1 cellular context compared by ENCODE assay signal in genomic region chr6:136599324-136600011, GRCh38.
TF ChIP-seq lines count a peak whose summit lies in the region.

No MANE protein-coding gene starts in this region.

TF ChIP-seq in IMR-90, 13 proteins besides CTCF, POLR2A, EP300 and RAD21:
- TF ChIP-seq CHD1 (IDR thresholded peaks at IDR 0.05; ENCODE audit: low read depth, low read length), result no peak
- TF ChIP-seq NFE2L2 (IDR thresholded peaks at IDR 0.05; ENCODE audit: low read depth, low read length), result no peak
- no peak for TF ChIP-seq MAFK (IDR thresholded peaks at IDR 0.05; ENCODE audit: low read depth, low read length)
- no peak for TF ChIP-seq CEBPB (IDR thresholded peaks at IDR 0.05; ENCODE audit: low read depth, low read length)
- no peak for TF ChIP-seq SMC3 (IDR thresholded peaks at IDR 0.05; ENCODE audit: low read depth, low read length)
- no peak for TF ChIP-seq ELK1 (IDR thresholded peaks at IDR 0.05; ENCODE audit: borderline replicate concordance, low read depth, low read length)
- TF ChIP-seq RFX5 (IDR thresholded peaks at IDR 0.05; ENCODE audit: low read depth, low read length), result no peak
- no peak for TF ChIP-seq BHLHE40 (IDR thresholded peaks at IDR 0.05; ENCODE audit: low read depth, low read length)
- no peak for TF ChIP-seq MAZ (IDR thresholded peaks at IDR 0.05; ENCODE audit: borderline replicate concordance, low read depth, low read length)
- TF ChIP-seq MXI1 (IDR thresholded peaks at IDR 0.05; ENCODE audit: borderline replicate concordance, low read depth, low read length), result no peak
